In the genomic region with DNA sequence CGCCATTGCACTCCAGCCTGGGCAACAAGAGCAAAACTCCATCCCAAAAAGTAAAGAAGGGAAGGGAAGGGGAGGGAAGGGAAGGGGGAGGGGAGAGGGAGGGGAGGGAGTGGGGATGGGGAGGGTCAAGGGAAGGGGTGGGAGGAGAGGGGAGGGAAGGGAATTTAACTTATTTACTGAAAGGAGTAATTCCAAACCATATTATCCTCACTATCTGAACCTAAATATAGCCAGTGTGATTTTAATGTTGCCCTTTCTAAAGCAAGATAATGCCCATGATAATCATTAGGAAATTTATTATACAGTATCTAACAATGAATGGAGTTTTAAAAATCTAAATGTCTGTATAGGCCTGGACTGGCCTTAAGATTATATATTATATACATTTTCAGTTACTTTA, we compare ENCODE assay signal across 40 cellular contexts. TPM values are rescaled to one million over a fixed set of nuclear protein-coding genes. Genes with fewer than 3 reads are reported as not detected.
"Had no signal": no experiment of that assay in that cellular context is flagged by ENCODE, and none has a peak within 500 bp of the region (broad histone marks: within the 10 kb centered on the region; RNA-seq: fewer than 3 reads in every experiment).

No MANE protein-coding gene starts in this region.

- DNase-seq: activated effector memory CD4-positive, alpha-beta T cell treated with anti-CD3 and anti-CD28 coated beads, Interleukin-2, amount 50 U/mL, for 16 hours; activated effector memory CD4-positive, alpha-beta T cell treated with Interleukin-2 at 50 U/mL for 16 hours; activated gamma-delta T cell; activated gamma-delta T cell treated with Interleukin-2 at 50 U/mL for 16 hours; activated naive CD4-positive, alpha-beta T cell; activated naive CD4-positive, alpha-beta T cell treated with anti-CD3 and anti-CD28 coated beads for 36 hours; activated naive CD4-positive, alpha-beta T cell treated with anti-CD3 and anti-CD28 coated beads, Interleukin-2, amount 10 ng/mL, durations not matched to agents 7 days and 5 days; activated naive CD4-positive, alpha-beta T cell treated with anti-CD3 and anti-CD28 coated beads, Interleukin-2, amount 50 U/mL, for 16 hours; activated naive CD4-positive, alpha-beta T cell treated with Interleukin-2 at 50 U/mL for 16 hours; activated naive CD8-positive, alpha-beta T cell treated with anti-CD3 and anti-CD28 coated beads for 36 hours; activated naive CD8-positive, alpha-beta T cell treated with anti-CD3 and anti-CD28 coated beads, Interleukin-2, amount 10 ng/mL, durations not matched to agents 7 days and 5 days; activated naive CD8-positive, alpha-beta T cell treated with anti-CD3 and anti-CD28 coated beads, Interleukin-2, amount 50 U/mL, for 24 hours; activated T-cell treated with anti-CD3 and anti-CD28 coated beads, Interleukin-2, amount 50 U/mL, for 1 hour; activated T-cell treated with anti-CD3 and anti-CD28 coated beads, Interleukin-2, amount 50 U/mL, for 24 hours; activated T-cell treated with anti-CD3 and anti-CD28 coated beads, Interleukin-2, amount 50 U/mL, for 4 hours; activated T-cell treated with anti-CD3 and anti-CD28 coated beads, Interleukin-2, amount 50 U/mL, for 48 hours; activated T-cell treated with anti-CD3 and anti-CD28 coated beads, Interleukin-2, amount 50 U/mL, for 72 hours; adrenal gland; amniotic stem cell; amygdala; anterior cingulate cortex; aorta; body of pancreas; brain microvascular endothelial cell; caudate nucleus; central memory CD4-positive, alpha-beta T cell; cerebellar nuclear complex had no signal

- H3K4me3 ChIP-seq: adrenal gland, ascending aorta, body of pancreas, breast epithelium, cardiac muscle cell had no signal

- H3K27me3 ChIP-seq: adrenal gland, ascending aorta, body of pancreas, brain microvascular endothelial cell, breast epithelium, cardiac muscle cell had no signal

- ATAC-seq: activated naive CD4-positive, alpha-beta T cell treated with anti-CD3 and anti-CD28 coated beads, Interleukin-2, amount 50 U/mL, for 72 hours; activated naive CD8-positive, alpha-beta T cell treated with anti-CD3 and anti-CD28 coated beads, Interleukin-2, amount 50 U/mL, for 24 hours; activated T-cell treated with anti-CD3 and anti-CD28 coated beads, Interleukin-2, amount 50 U/mL, for 4 hours; activated T-cell treated with anti-CD3 and anti-CD28 coated beads, Interleukin-2, amount 50 U/mL, for 72 hours; activated T-helper 17 cell treated with anti-CD3 and anti-CD28 coated beads, Interleukin-2, amount 50 U/mL, for 72 hours; body of pancreas had no signal

- H3K27ac ChIP-seq: adrenal gland, ascending aorta, body of pancreas, brain microvascular endothelial cell, breast epithelium, cardiac muscle cell had no signal

- H3K4me1 ChIP-seq: ascending aorta, body of pancreas, breast epithelium had no signal

- H3K36me3 ChIP-seq: adrenal gland, ascending aorta, brain microvascular endothelial cell, breast epithelium, cardiac muscle cell had no signal

- H3K9me3 ChIP-seq: adrenal gland, ascending aorta, body of pancreas, breast epithelium had no signal

- FAIRE-seq: astrocyte, bronchial epithelial cell had no signal

RNA-seq across cellular contexts. Expression of a gene that starts 8.5 kb away (rescaled TPM):
- total RNA-seq: activated naive CD4-positive, alpha-beta T cell treated with anti-CD3 and anti-CD28 coated beads for 36 hours; activated naive CD4-positive, alpha-beta T cell treated with anti-CD3 and anti-CD28 coated beads, Interleukin-2, amount 50 U/mL, for 72 hours; activated naive CD8-positive, alpha-beta T cell treated with anti-CD3 and anti-CD28 coated beads for 36 hours; activated naive CD8-positive, alpha-beta T cell treated with anti-CD3 and anti-CD28 coated beads, Interleukin-2, amount 10 ng/mL, durations not matched to agents 7 days and 5 days; activated T-cell treated with anti-CD3 and anti-CD28 coated beads, Interleukin-2, amount 50 U/mL, for 4 hours; activated T-cell treated with anti-CD3 and anti-CD28 coated beads, Interleukin-2, amount 50 U/mL, for 72 hours; activated T-helper 1 cell treated with anti-CD3 and anti-CD28 coated beads, Interleukin-12 subunit alpha, Interleukin-12 subunit beta, Interleukin-2, Interleukin-4 antibody, amounts not matched to agents 30 ng/mL and 10 ng/mL and 1 ng/mL, durations not matched to agents 14 hours and 24 hours and 36 hours; activated T-helper 17 cell treated with anti-CD3 and anti-CD28 coated beads, Interleukin-2, amount 50 U/mL, for 72 hours; activated T-helper 2 cell treated with anti-CD3 and anti-CD28 coated beads, Interferon-gamma antibody, Interleukin-2, Interleukin-4, amounts not matched to agents 10 μg/mL and 5 μg/mL and 100 μg/mL, durations not matched to agents 14 hours and 24 hours and 36 hours; adrenal gland; aorta; ascending aorta; astrocyte; body of pancreas; breast epithelium; bronchial epithelial cell; cardiac muscle cell; cardiac septum; cerebellum; chondrocyte had no signal
- polyA plus RNA-seq: adipose tissue, adrenal gland, aorta, cardiac muscle cell had no signal
